ENCODE assay signal across 8 cellular contexts in the genomic region with DNA sequence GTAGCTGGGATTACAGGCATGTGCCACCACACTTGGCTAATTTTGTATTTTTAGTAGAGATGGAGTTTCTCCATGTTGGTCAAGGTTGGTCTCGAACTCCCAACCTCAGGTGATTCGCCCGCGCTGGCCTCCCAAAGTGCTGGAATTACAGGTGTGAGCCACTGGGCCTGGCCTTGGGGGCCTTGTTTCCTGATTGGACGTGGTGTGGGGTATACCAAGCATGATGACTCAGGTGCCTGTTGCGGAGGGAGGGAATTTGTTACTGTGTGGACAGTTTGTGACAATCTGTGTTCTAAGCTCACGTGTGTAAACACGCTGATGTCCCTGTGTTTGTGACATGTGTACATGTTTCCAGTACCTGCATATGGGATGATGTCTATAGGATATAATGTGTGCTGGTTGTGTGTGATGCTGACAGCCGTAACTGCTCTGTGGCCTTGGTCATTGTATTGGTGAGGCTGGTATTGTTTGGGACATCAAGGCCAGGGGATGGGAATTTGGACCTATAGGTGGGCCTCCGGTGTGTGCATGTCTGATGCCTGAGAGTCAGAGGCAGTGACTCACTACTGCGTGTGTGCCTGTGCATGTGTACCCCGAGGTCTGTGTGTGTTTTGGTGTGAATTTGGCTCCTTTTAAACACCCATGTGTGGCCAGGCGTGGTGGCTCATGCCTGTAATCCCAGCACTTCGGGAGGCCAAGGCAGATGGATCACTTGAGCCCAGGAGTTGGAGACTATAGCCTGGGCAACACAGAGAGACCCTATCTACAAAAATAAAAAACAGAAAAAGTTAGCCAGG. TPM values are rescaled to one million over a fixed set of nuclear protein-coding genes. Genes with fewer than 3 reads are reported as not detected.
DNase-seq lines count a peak whose midpoint lies in the region; ATAC-seq and TF ChIP-seq lines count a peak whose summit lies in the region.

No MANE protein-coding gene starts in this region.

- H3K36me3 ChIP-seq in right lobe of liver, result peaks cover 0 to 7% (median 0%) of the 10 kb centered on the region in 4 donors

- no peak overlapping the region for H3K4me3 ChIP-seq in right lobe of liver

- H3K27ac ChIP-seq in right lobe of liver (peak overlapping the region; percentile 67 to 77 (median 77)), temporal lobe (ENCODE audit: low read depth, low read length) (peak overlapping the region; percentile 95)

- DNase-seq in T-helper 1 cell, result no peak
- DNase-seq in activated naive CD8-positive, alpha-beta T cell treated with anti-CD3 and anti-CD28 coated beads for 36 hours, result no peak
- no peak for DNase-seq in right lobe of liver
- no peak for DNase-seq in DMS153 (lab: John Stamatoyannopoulos, UW)

- no peak overlapping the region for H3K4me3 Mint-ChIP-seq in T-helper 1 cell treated with Interleukin-12 subunit alpha and Interleukin-12 subunit beta and Interleukin-4 antibody, amounts not matched to agents 30 μg/mL and 1 μg/mL, for 36 hours
- peak overlapping the region; percentile 93 for H3K4me3 Mint-ChIP-seq in activated naive CD8-positive, alpha-beta T cell treated with anti-CD3 and anti-CD28 coated beads for 36 hours

- ATAC-seq in right lobe of liver (no peak), GM18505 (IDR thresholded peaks at IDR 0.05; ENCODE audit: unreplicated experiment) (no peak), GM21381 (IDR thresholded peaks at IDR 0.05; ENCODE audit: unreplicated experiment) (no peak)

- no peak for TF ChIP-seq CTCF in right lobe of liver (IDR thresholded peaks at IDR 0.05)

- peaks cover 27% of the 10 kb centered on the region for H3K36me3 Mint-ChIP-seq in T-helper 1 cell treated with Interleukin-12 subunit alpha and Interleukin-12 subunit beta and Interleukin-4 antibody, amounts not matched to agents 30 μg/mL and 1 μg/mL, for 36 hours (ENCODE audit: low read depth)
- H3K36me3 Mint-ChIP-seq in activated naive CD8-positive, alpha-beta T cell treated with anti-CD3 and anti-CD28 coated beads for 36 hours, result peaks cover 19% of the 10 kb centered on the region

- H3K27me3 ChIP-seq in right lobe of liver, result no peaks in the 10 kb centered on the region

- TF ChIP-seq POLR2A in right lobe of liver (IDR thresholded peaks at IDR 0.05) (no peak), GM18505 (IDR thresholded peaks at IDR 0.05; ENCODE audit: borderline replicate concordance, extremely low read depth, insufficient read depth, insufficient read length) (no peak)

- no peaks in the 10 kb centered on the region for H3K27me3 Mint-ChIP-seq in T-helper 1 cell treated with Interleukin-12 subunit alpha and Interleukin-12 subunit beta and Interleukin-4 antibody, amounts not matched to agents 30 μg/mL and 1 μg/mL, for 36 hours (ENCODE audit: low read depth)
- no peaks in the 10 kb centered on the region for H3K27me3 Mint-ChIP-seq in activated naive CD8-positive, alpha-beta T cell treated with anti-CD3 and anti-CD28 coated beads for 36 hours

- H3K4me1 ChIP-seq in right lobe of liver, result peaks cover 0 to 28% (median 7%) of the 10 kb centered on the region in 4 donors

- no peaks in the 10 kb centered on the region for H3K9me3 ChIP-seq in right lobe of liver

- H3K4me1 Mint-ChIP-seq in T-helper 1 cell treated with Interleukin-12 subunit alpha and Interleukin-12 subunit beta and Interleukin-4 antibody, amounts not matched to agents 30 μg/mL and 1 μg/mL, for 36 hours (ENCODE audit: low read depth), result peaks cover 34% of the 10 kb centered on the region
- peaks cover 49% of the 10 kb centered on the region for H3K4me1 Mint-ChIP-seq in activated naive CD8-positive, alpha-beta T cell treated with anti-CD3 and anti-CD28 coated beads for 36 hours

- 91% methylated on average over 13 of the region's 14 CpGs for whole genome bisulfite sequencing in right lobe of liver (ENCODE audit: insufficient coverage, low coverage, low lambda C conversion rate, missing lambda C conversion rate)

- H3K27ac Mint-ChIP-seq in T-helper 1 cell treated with Interleukin-12 subunit alpha and Interleukin-12 subunit beta and Interleukin-4 antibody, amounts not matched to agents 30 μg/mL and 1 μg/mL, for 36 hours, result peak overlapping the region; percentile 93
- peak overlapping the region; percentile 95 for H3K27ac Mint-ChIP-seq in activated naive CD8-positive, alpha-beta T cell treated with anti-CD3 and anti-CD28 coated beads for 36 hours

- H3K9me3 Mint-ChIP-seq in T-helper 1 cell treated with Interleukin-12 subunit alpha and Interleukin-12 subunit beta and Interleukin-4 antibody, amounts not matched to agents 30 μg/mL and 1 μg/mL, for 36 hours, result no peaks in the 10 kb centered on the region
- no peaks in the 10 kb centered on the region for H3K9me3 Mint-ChIP-seq in activated naive CD8-positive, alpha-beta T cell treated with anti-CD3 and anti-CD28 coated beads for 36 hours

- intact Hi-C loops in right lobe of liver (cut with DNase I), result no loop called here

RNA-seq across cellular contexts. Expression of gene EGLN2, which starts 1.6 kb away (rescaled TPM):
- 100 to 1,000 TPM in 1 of 2 experiments, 10 to 100 TPM in 1; 97.2 to 100 TPM for total RNA-seq in activated naive CD8-positive, alpha-beta T cell treated with anti-CD3 and anti-CD28 coated beads for 36 hours
- total RNA-seq in right lobe of liver, result 10 to 100 TPM; 34.5 to 47.0 (median 37.4) TPM
- 34.9 TPM for total RNA-seq in temporal lobe

RNA-seq across cellular contexts. Expression of gene RAB4B, which starts 19.3 kb away (rescaled TPM):
- 10 to 100 TPM; 26.0 to 27.2 TPM for total RNA-seq in activated naive CD8-positive, alpha-beta T cell treated with anti-CD3 and anti-CD28 coated beads for 36 hours
- total RNA-seq in right lobe of liver (10 to 100 TPM in 3 of 6 experiments, 1 to 10 TPM in 3; 6.4 to 17.2 (median 10.2) TPM), temporal lobe (9.8 TPM)

RNA-seq across cellular contexts. Expression of gene MIA, which starts 22.0 kb away (rescaled TPM):
- not detected for total RNA-seq in activated naive CD8-positive, alpha-beta T cell treated with anti-CD3 and anti-CD28 coated beads for 36 hours
- total RNA-seq in right lobe of liver (1 to 10 TPM in 2 of 6 experiments, under 1 TPM in 1, not detected in 3; 0.86 to 1.9 (median 1.1) TPM), temporal lobe (0.74 TPM)

RNA-seq across cellular contexts. Expression of gene SNRPA, which starts 46.4 kb away (rescaled TPM):
- total RNA-seq in activated naive CD8-positive, alpha-beta T cell treated with anti-CD3 and anti-CD28 coated beads for 36 hours, result 100 to 1,000 TPM; 237 to 252 TPM
- total RNA-seq in right lobe of liver (10 to 100 TPM; 21.4 to 33.1 (median 24.7) TPM), temporal lobe (11.3 TPM)

RNA-seq across cellular contexts. Expression of gene ACTMAP, which starts 47.1 kb away (rescaled TPM):
- total RNA-seq in activated naive CD8-positive, alpha-beta T cell treated with anti-CD3 and anti-CD28 coated beads for 36 hours, result 10 to 100 TPM; 13.8 to 15.6 TPM
- total RNA-seq in right lobe of liver (10 to 100 TPM in 2 of 6 experiments, 1 to 10 TPM in 4; 2.9 to 11.2 (median 4.4) TPM), temporal lobe (0.74 TPM)
